ENCODE assay signal across 1 cellular context in genomic region chr19:17282488-17283256, GRCh38.
TF ChIP-seq lines count a peak whose summit lies in the region.

No MANE protein-coding gene starts in this region.

TF ChIP-seq in HepG2, 621 proteins besides CTCF, POLR2A, EP300 and RAD21 (continued from another document and continues in another):
- TF ChIP-seq ZBTB43 (CRISPR knock-in tag; conservative IDR thresholded peaks at IDR 0.05), result no peak
- 0 out of 2 replicates have a peak, but pooled peaks have one; percentile 63 for TF ChIP-seq SSRP1 (CRISPR knock-in tag; IDR thresholded peaks at IDR 0.05)
- no peak for TF ChIP-seq ZNF788 (CRISPR knock-in tag; IDR thresholded peaks at IDR 0.05; ENCODE audit: borderline replicate concordance)
- TF ChIP-seq PTBP1 (IDR thresholded peaks at IDR 0.05; ENCODE audit: low read depth, low read length, poor library complexity, severe bottlenecking), result no peak
- TF ChIP-seq ZNF691 (CRISPR knock-in tag; IDR thresholded peaks at IDR 0.05; ENCODE audit: borderline replicate concordance, low read depth), result peak; percentile 53; the same call in 1 of the 2 replicates
- no peak for TF ChIP-seq ATF1 (CRISPR knock-in tag; IDR thresholded peaks at IDR 0.05)
- no peak for TF ChIP-seq PHF21A (CRISPR knock-in tag; IDR thresholded peaks at IDR 0.05)
- 0 out of 2 replicates have a peak, but pooled peaks have one; percentile 19 for TF ChIP-seq ZNF317 (CRISPR knock-in tag; IDR thresholded peaks at IDR 0.05)
- TF ChIP-seq FOXK2 (IDR thresholded peaks at IDR 0.05), result no peak
- no peak; the same call in 1 of the 2 replicates for TF ChIP-seq ZNF609 (CRISPR knock-in tag; IDR thresholded peaks at IDR 0.05; ENCODE audit: borderline replicate concordance)
- no peak for TF ChIP-seq ZNF180 (CRISPR knock-in tag; IDR thresholded peaks at IDR 0.05; ENCODE audit: borderline replicate concordance, low read depth)
- TF ChIP-seq ZBTB1 (CRISPR knock-in tag; IDR thresholded peaks at IDR 0.05; ENCODE audit: borderline replicate concordance), result no peak
- TF ChIP-seq FOXA3 (CRISPR knock-in tag; IDR thresholded peaks at IDR 0.05), result no peak
- no peak; the same call in 1 of the 2 replicates for TF ChIP-seq TSC22D2 (CRISPR knock-in tag; IDR thresholded peaks at IDR 0.05; ENCODE audit: borderline replicate concordance)
- TF ChIP-seq ZBTB14 (CRISPR knock-in tag; IDR thresholded peaks at IDR 0.05), result peak; percentile 50; the same call in 1 of the 2 replicates
- TF ChIP-seq SIN3B (IDR thresholded peaks at IDR 0.05; ENCODE audit: low read length), result no peak
- no peak for TF ChIP-seq ZFP90 (CRISPR knock-in tag; IDR thresholded peaks at IDR 0.05; ENCODE audit: borderline replicate concordance)
- TF ChIP-seq GMEB1 (CRISPR knock-in tag; IDR thresholded peaks at IDR 0.05; ENCODE audit: borderline replicate concordance), result no peak
- TF ChIP-seq ZFP36L2 (CRISPR knock-in tag; IDR thresholded peaks at IDR 0.05), result no peak
- TF ChIP-seq ZNF512B (CRISPR knock-in tag; IDR thresholded peaks at IDR 0.05; ENCODE audit: borderline replicate concordance), result 0 out of 2 replicates have a peak, but pooled peaks have one; percentile 57
- TF ChIP-seq ZNF75D (CRISPR knock-in tag; IDR thresholded peaks at IDR 0.05; ENCODE audit: borderline replicate concordance), result no peak
- peak; percentile 68 for TF ChIP-seq HOXA3 (CRISPR knock-in tag; IDR thresholded peaks at IDR 0.05)
- 0 out of 2 replicates have a peak, but pooled peaks have one; percentile 47 for TF ChIP-seq ZBTB26 (CRISPR knock-in tag; IDR thresholded peaks at IDR 0.05; ENCODE audit: borderline replicate concordance)
- no peak for TF ChIP-seq CSRNP2 (CRISPR knock-in tag; conservative IDR thresholded peaks at IDR 0.05; ENCODE audit: low read depth)
- no peak for TF ChIP-seq ZNF382 (CRISPR knock-in tag; IDR thresholded peaks at IDR 0.05; ENCODE audit: borderline replicate concordance)
- TF ChIP-seq ZMAT3 (CRISPR knock-in tag; conservative IDR thresholded peaks at IDR 0.05), result no peak
- TF ChIP-seq KAT2B (IDR thresholded peaks at IDR 0.05; ENCODE audit: borderline replicate concordance, low read depth, low read length), result no peak
- TF ChIP-seq DDIT3 (CRISPR knock-in tag; IDR thresholded peaks at IDR 0.05), result no peak
- TF ChIP-seq HNF4G (IDR thresholded peaks at IDR 0.05; ENCODE audit: borderline replicate concordance, low read depth, low read length), result peak; percentile 15; the same call in 1 of the 2 replicates
- TF ChIP-seq HNF4G (CRISPR knock-in tag; IDR thresholded peaks at IDR 0.05; ENCODE audit: borderline replicate concordance, low read depth), result no peak
- TF ChIP-seq RXRA (CRISPR knock-in tag; IDR thresholded peaks at IDR 0.05), result peak; percentile 48; the same call in 1 of the 2 replicates
- TF ChIP-seq MAFK (conservative IDR thresholded peaks at IDR 0.05 in 1 of 2, IDR thresholded peaks at IDR 0.05 in 1 of 2; ENCODE audit: low read length in 2 of 2), result no peak
- TF ChIP-seq ZNF878 (CRISPR knock-in tag; IDR thresholded peaks at IDR 0.05), result no peak
- TF ChIP-seq HMGXB3 (CRISPR knock-in tag; IDR thresholded peaks at IDR 0.05; ENCODE audit: borderline replicate concordance), result no peak
- TF ChIP-seq ZNF343 (CRISPR knock-in tag; IDR thresholded peaks at IDR 0.05), result peak; percentile 75; the same call in 1 of the 2 replicates
- TF ChIP-seq ZMYM2 (CRISPR knock-in tag; IDR thresholded peaks at IDR 0.05), result no peak
- no peak for TF ChIP-seq CREM (IDR thresholded peaks at IDR 0.05)
- TF ChIP-seq CREM (CRISPR knock-in tag; IDR thresholded peaks at IDR 0.05), result no peak
